ENCODE assay signal across 8 cellular contexts in genomic region chr1:200154069-200154767, GRCh38.
DNase-seq lines count a peak whose midpoint lies in the region; ATAC-seq, FAIRE-seq and TF ChIP-seq lines count a peak whose summit lies in the region.

No MANE protein-coding gene starts in this region.

- H3K27ac Mint-ChIP-seq in activated T-cell treated with anti-CD3 and anti-CD28 coated beads, Interleukin-2, amount 50 U/mL, for 72 hours = peak overlapping the region; percentile 63

- H3K36me3 Mint-ChIP-seq in activated T-cell treated with anti-CD3 and anti-CD28 coated beads, Interleukin-2, amount 50 U/mL, for 72 hours (ENCODE audit: insufficient read depth in 2 of 2) = no peaks in the 10 kb centered on the region

- peaks cover 61% of the 10 kb centered on the region for H3K4me1 Mint-ChIP-seq in activated T-cell treated with anti-CD3 and anti-CD28 coated beads, Interleukin-2, amount 50 U/mL, for 72 hours (ENCODE audit: low read depth)

- peak overlapping the region; percentile 78 to 80 for H3K4me3 Mint-ChIP-seq in activated T-cell treated with anti-CD3 and anti-CD28 coated beads, Interleukin-2, amount 50 U/mL, for 72 hours

- peak; percentile 94 for ATAC-seq in GM18517 (IDR thresholded peaks at IDR 0.05; ENCODE audit: unreplicated experiment)
- peak; percentile 80 for ATAC-seq in HG02610 (IDR thresholded peaks at IDR 0.05; ENCODE audit: unreplicated experiment)
- peak; percentile 78 to 80 for ATAC-seq in activated T-cell treated with anti-CD3 and anti-CD28 coated beads, Interleukin-2, amount 50 U/mL, for 72 hours (replicated peaks in 1 of 2)

- no peak for TF ChIP-seq CTCF in D721Med (IDR thresholded peaks at IDR 0.05; ENCODE audit: insufficient read depth, missing control alignments)

- DNase-seq in NCI-H1694 treated with DMSO at 0.1 percent for 48 hours (lab: John Stamatoyannopoulos, UW) (peak; percentile 23), pulmonary artery endothelial cell (ENCODE audit: low read depth, low spot score) (peak; percentile 82), D721Med (ENCODE audit: insufficient read length, low spot score) (no peak), NCI-H1092 treated with DMSO at 0.1 percent for 48 hours (lab: John Stamatoyannopoulos, UW) (no peak)
- DNase-seq in activated T-cell treated with anti-CD3 and anti-CD28 coated beads, Interleukin-2, amount 50 U/mL, for 72 hours = peak; percentile 62 to 66
- no peak for DNase-seq in effector CD8-positive, alpha-beta T cell (lab: John Stamatoyannopoulos, UW)

- FAIRE-seq in D721Med (lab: Jason Lieb, UNC) = no peak

- H3K9me3 Mint-ChIP-seq in activated T-cell treated with anti-CD3 and anti-CD28 coated beads, Interleukin-2, amount 50 U/mL, for 72 hours = no peaks in the 10 kb centered on the region

- no peaks in the 10 kb centered on the region for H3K27me3 Mint-ChIP-seq in activated T-cell treated with anti-CD3 and anti-CD28 coated beads, Interleukin-2, amount 50 U/mL, for 72 hours (ENCODE audit: low read depth)

Comparison
In these comparisons a context has a peak if more than half of its experiments do, and no peak if none do; other contexts are left out.
1. DNase-seq: peak in NCI-H1694 treated with DMSO at 0.1 percent for 48 hours (single experiment), activated T-cell treated with anti-CD3 and anti-CD28 coated beads, Interleukin-2, amount 50 U/mL, for 72 hours (2 of 2) and pulmonary artery endothelial cell (single experiment); none in D721Med (single experiment), NCI-H1092 treated with DMSO at 0.1 percent for 48 hours (single experiment) and effector CD8-positive, alpha-beta T cell (single experiment).
2. Peak in every context shown above with its lines, with median percentiles within 50 percentile points of each other: ATAC-seq.